In genomic region chr2:62705859-62706720, GRCh38 we compare ENCODE assay signal across 8 cellular contexts. TPM values are rescaled to one million over a fixed set of nuclear protein-coding genes. Genes with fewer than 3 reads are reported as not detected.
DNase-seq lines count a peak whose midpoint lies in the region; ATAC-seq and TF ChIP-seq lines count a peak whose summit lies in the region.

No MANE protein-coding gene starts in this region.

- H3K9me3 ChIP-seq in fibroblast of lung (ENCODE audit: control insufficient read depth, insufficient read depth, low read depth, low read length), result no peaks in the 10 kb centered on the region
- H3K9me3 ChIP-seq in muscle layer of duodenum (ENCODE audit: control insufficient read depth in 1 of 2, low read length in 2 of 2), result no peaks in the 10 kb centered on the region
- H3K9me3 ChIP-seq in tibial artery, result no peaks in the 10 kb centered on the region

- peak overlapping the region; percentile 29 for H2AFZ ChIP-seq in fibroblast of lung (ENCODE audit: low read length)

- H3K27ac ChIP-seq in fibroblast of lung (ENCODE audit: insufficient read depth, low read length) (peak overlapping the region; percentile 73), muscle layer of duodenum (ENCODE audit: low read length) (peak overlapping the region; percentile 81), tibial artery (peak overlapping the region; percentile 89 to 96)

- H3K27me3 Mint-ChIP-seq in activated T-cell treated with anti-CD3 and anti-CD28 coated beads, Interleukin-2, amount 50 U/mL, for 72 hours (ENCODE audit: low read depth), result no peaks in the 10 kb centered on the region

- peak overlapping the region; percentile 60 for H3K9ac ChIP-seq in fibroblast of lung (ENCODE audit: insufficient read depth, low read length)

- peak overlapping the region; percentile 72 to 84 (median 81) for H3K4me3 ChIP-seq in fibroblast of lung (replicated peaks in 1 of 4; ENCODE audit: control extremely low read depth in 1 of 4, insufficient read depth in 1 of 4, low read depth in 3 of 4, low read length in 4 of 4)
- peak overlapping the region; percentile 68 to 87 for H3K4me3 ChIP-seq in muscle layer of duodenum (ENCODE audit: low read depth in 1 of 2, low read length in 2 of 2)
- peak overlapping the region; percentile 69 to 92 for H3K4me3 ChIP-seq in tibial artery

- H3K79me2 ChIP-seq in fibroblast of lung (ENCODE audit: control insufficient read depth, insufficient read depth, low read length), result peaks cover 48% of the 10 kb centered on the region

- H3K36me3 ChIP-seq in fibroblast of lung (ENCODE audit: control insufficient read depth, insufficient read depth, low read length) (peaks cover 1% of the 10 kb centered on the region), muscle layer of duodenum (ENCODE audit: control insufficient read depth in 1 of 2, insufficient read depth in 2 of 2, low read length in 2 of 2) (no peaks in the 10 kb centered on the region), tibial artery (no peaks in the 10 kb centered on the region)

- H3K4me1 ChIP-seq in fibroblast of lung (ENCODE audit: control insufficient read depth, extremely low read depth, insufficient read depth, low read length) (no peaks in the 10 kb centered on the region), muscle layer of duodenum (ENCODE audit: control insufficient read depth in 1 of 2, insufficient read depth in 2 of 2, low read length in 2 of 2) (peaks cover 8 to 21% of the 10 kb centered on the region in 2 donors), tibial artery (peaks cover 0 to 47% (median 20%) of the 10 kb centered on the region in 4 donors)

- peaks cover 34% of the 10 kb centered on the region for H3K4me1 Mint-ChIP-seq in activated T-cell treated with anti-CD3 and anti-CD28 coated beads, Interleukin-2, amount 50 U/mL, for 72 hours (ENCODE audit: low read depth)

- H3K9me3 Mint-ChIP-seq in activated T-cell treated with anti-CD3 and anti-CD28 coated beads, Interleukin-2, amount 50 U/mL, for 72 hours, result peaks cover 0 to 4% of the 10 kb centered on the region in 2 donors

- ATAC-seq in HG02763 (IDR thresholded peaks at IDR 0.05; ENCODE audit: unreplicated experiment), result peak; percentile 1
- peak; percentile 3 to 13 for ATAC-seq in activated T-cell treated with anti-CD3 and anti-CD28 coated beads, Interleukin-2, amount 50 U/mL, for 72 hours (replicated peaks in 1 of 2)

- peaks cover 8 to 12% of the 10 kb centered on the region in 2 donors for H3K36me3 Mint-ChIP-seq in activated T-cell treated with anti-CD3 and anti-CD28 coated beads, Interleukin-2, amount 50 U/mL, for 72 hours (ENCODE audit: insufficient read depth in 2 of 2)

- peak overlapping the region; percentile 91 to 92 for H3K4me3 Mint-ChIP-seq in activated T-cell treated with anti-CD3 and anti-CD28 coated beads, Interleukin-2, amount 50 U/mL, for 72 hours

- no peaks in the 10 kb centered on the region for H4K20me1 ChIP-seq in fibroblast of lung (ENCODE audit: control insufficient read depth, extremely low read depth, insufficient read depth, low read length)

- TF ChIP-seq CTCF in fibroblast of lung (conservative IDR thresholded peaks at IDR 0.05 in 1 of 2, IDR thresholded peaks at IDR 0.05 in 1 of 2; ENCODE audit: low read depth in 1 of 2, low read length in 2 of 2), result peak; percentile 5 to 15
- TF ChIP-seq CTCF in tibial artery (IDR thresholded peaks at IDR 0.05), result peak in 1 of 2 experiments; percentile 49

- peak overlapping the region; percentile 67 for H3K4me2 ChIP-seq in fibroblast of lung (ENCODE audit: extremely low read depth, insufficient read depth, low read length)

- peak overlapping the region; percentile 82 for H3K27ac Mint-ChIP-seq in activated T-cell treated with anti-CD3 and anti-CD28 coated beads, Interleukin-2, amount 50 U/mL, for 72 hours

- no peaks in the 10 kb centered on the region for H3K27me3 ChIP-seq in fibroblast of lung (ENCODE audit: control insufficient read depth, insufficient read depth, low read length)
- no peaks in the 10 kb centered on the region for H3K27me3 ChIP-seq in muscle layer of duodenum (ENCODE audit: low read depth, low read length)
- no peaks in the 10 kb centered on the region for H3K27me3 ChIP-seq in tibial artery

- DNase-seq in NCI-H446 (lab: John Stamatoyannopoulos, UW), result peak; percentile 13 to 70
- DNase-seq in NCI-H446 treated with DMSO at 0.1 percent for 48 hours (lab: John Stamatoyannopoulos, UW), result no peak
- peak; percentile 40 for DNase-seq in NCI-H345 treated with DMSO at 0.1 percent for 48 hours (lab: John Stamatoyannopoulos, UW; ENCODE audit: unreplicated experiment)
- DNase-seq in activated T-cell treated with anti-CD3 and anti-CD28 coated beads, Interleukin-2, amount 50 U/mL, for 72 hours, result peak in 1 of 2 donors; percentile 42
- DNase-seq in fibroblast of lung (ENCODE audit: low read depth in 2 of 2), result peak; percentile 35 to 57
- peak; percentile 65 to 85 for DNase-seq in tibial artery

- intact Hi-C loops in tibial artery (cut with DNase I; ENCODE audit: low total_unique reads), result loop anchor here (5.0 to 10.0 kb wide), 2 partner anchors 199 to 879 kb away; partner anchors contain the start of genes MDH1, TMEM17 and WDPCP

RNA-seq across cellular contexts. Expression of gene EHBP1, which starts 0.6 kb away (rescaled TPM):
- total RNA-seq in activated T-cell treated with anti-CD3 and anti-CD28 coated beads, Interleukin-2, amount 50 U/mL, for 72 hours, result 10 to 100 TPM; 28.8 to 32.0 TPM
- total RNA-seq in fibroblast of lung, result 126 and 129 TPM in 2 replicates
- polyA plus RNA-seq in fibroblast of lung, result 144 and 191 TPM in 2 replicates
- 88.9 and 108 TPM in 2 replicates for polyA plus RNA-seq in fibroblast of lung (2012)
- 31.2 and 42.8 TPM in 2 replicates for polyA minus RNA-seq in fibroblast of lung (ENCODE audit: low replicate concordance)
